In the genomic region with DNA sequence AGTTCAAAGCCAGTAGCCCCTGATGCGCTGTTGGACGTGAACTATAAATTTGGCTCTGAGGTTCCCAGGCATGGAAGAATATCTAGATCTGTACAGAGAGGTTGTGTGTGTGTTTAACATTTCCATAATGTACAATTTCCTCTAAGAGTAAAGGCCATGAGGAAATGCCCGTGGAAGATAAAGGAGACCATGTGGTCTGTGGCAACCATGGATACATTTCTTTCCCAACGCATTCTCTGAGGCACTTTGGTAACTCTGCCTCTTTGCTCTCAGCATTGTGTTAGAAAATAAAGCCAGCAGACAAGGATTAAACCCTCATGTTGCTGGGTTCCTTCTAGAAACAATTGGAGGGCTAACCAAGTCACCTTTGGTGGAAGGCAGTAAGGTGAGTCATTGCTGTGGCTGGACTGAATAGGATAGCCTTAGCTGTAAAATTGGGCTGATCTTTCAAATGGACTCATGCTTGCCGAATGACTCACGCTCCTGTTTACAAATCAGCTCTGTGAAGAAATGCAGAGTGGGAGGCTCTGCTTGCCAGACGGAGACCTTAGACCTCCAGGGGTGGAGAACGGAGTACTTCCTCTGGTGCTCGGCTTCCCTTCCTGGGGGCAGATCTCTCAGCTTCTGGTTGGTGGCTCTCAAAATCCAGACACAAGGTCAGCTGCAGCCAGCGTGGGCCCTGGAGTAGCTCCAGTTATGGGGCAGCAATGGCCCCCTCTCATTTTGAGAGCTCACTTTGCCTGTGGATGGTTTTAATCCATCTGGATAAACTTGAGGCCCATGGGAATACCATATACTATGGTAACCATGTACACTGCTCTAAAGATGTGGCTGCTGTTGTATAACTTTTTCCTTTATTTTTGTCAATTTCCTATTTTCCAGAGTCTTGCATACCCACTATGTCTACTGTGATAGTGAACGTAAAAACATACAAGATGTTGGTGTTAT, we compare ENCODE assay signal across 8 cellular contexts.
DNase-seq lines count a peak whose midpoint lies in the region; ATAC-seq, FAIRE-seq and TF ChIP-seq lines count a peak whose summit lies in the region.
"Had no signal": no experiment of that assay in that cellular context is flagged by ENCODE, and none has a peak within 500 bp of the region (broad histone marks: within the 10 kb centered on the region; RNA-seq: fewer than 3 reads in every experiment).

No MANE protein-coding gene starts in this region.

- peaks cover 15% of the 10 kb centered on the region for H3K4me1 ChIP-seq in IMR-90 (ENCODE audit: control insufficient read depth, insufficient read depth, low read length)
- H3K4me1 ChIP-seq in kidney (ENCODE audit: control insufficient read depth in 1 of 2, insufficient read depth in 1 of 2, low read depth in 1 of 2, low read length in 2 of 2): peaks cover 3 to 8% of the 10 kb centered on the region in 2 donors

- DNase-seq in IMR-90 (peak; percentile 100), astrocyte of the spinal cord (ENCODE audit: low read depth, low spot score) (peak; percentile 99), kidney (peak; percentile 74), ureter (ENCODE audit: low spot score) (peak; percentile 63), WERI-Rb-1 (no peak)
- no peak for DNase-seq in stimulated activated CD4-positive, alpha-beta T cell treated with anti-CD3 and anti-CD28 coated beads, Interleukin-2, amount 100 ng/mL, for 24 hours

- no peak for FAIRE-seq in kidney (lab: Jason Lieb, UNC)

- H4K20me1 ChIP-seq in IMR-90 (ENCODE audit: insufficient read depth, low read length): no peaks in the 10 kb centered on the region; the same call in 1 of the 2 replicates

- in situ Hi-C loops in IMR-90 (cut with MboI; ENCODE audit: low sequenced_read_pairs) (no loop called here), astrocyte of the spinal cord (cut with HindIII; ENCODE audit: low sequenced_read_pairs) (no loop called here)

- H3K56ac ChIP-seq in IMR-90 (ENCODE audit: extremely low read depth, insufficient read depth, low read length): peak overlapping the region; percentile 33

- TF ChIP-seq CTCF in IMR-90 (conservative IDR thresholded peaks at IDR 0.05; ENCODE audit: low read depth, low read length): no peak
- no peak for TF ChIP-seq CTCF in astrocyte of the spinal cord (IDR thresholded peaks at IDR 0.05; ENCODE audit: low read depth, low read length)
- no peak for TF ChIP-seq CTCF in kidney (IDR thresholded peaks at IDR 0.05; ENCODE audit: borderline replicate concordance, extremely low read depth, insufficient read depth)
- TF ChIP-seq CTCF in WERI-Rb-1 (IDR thresholded peaks at IDR 0.05; ENCODE audit: low read depth, low read length): no peak

- intact Hi-C loops in IMR-90 (cut with micrococcal nuclease): loop anchor here (2.0 kb wide), 1 partner anchor 15 kb away; no protein-coding TSS in a partner anchor
- intact Hi-C loops in kidney (cut with DNase I): no loop called here

- peak overlapping the region; percentile 79 for H4K91ac ChIP-seq in IMR-90 (ENCODE audit: insufficient read depth, low read depth, low read length)

- no peak overlapping the region for H3K4me3 ChIP-seq in IMR-90 (ENCODE audit: insufficient read depth, low read depth, low read length)
- no peak overlapping the region for H3K4me3 ChIP-seq in astrocyte of the spinal cord (ENCODE audit: low read depth, low read length)
- no peak overlapping the region for H3K4me3 ChIP-seq in kidney (ENCODE audit: low read length in 2 of 2)
- no peak overlapping the region for H3K4me3 ChIP-seq in WERI-Rb-1 (ENCODE audit: low read depth, low read length)
- H3K4me3 ChIP-seq: SK-N-MC had no signal

- peak overlapping the region; percentile 53 for H3K4ac ChIP-seq in IMR-90 (ENCODE audit: low read depth, low read length)

- peaks cover 27% of the 10 kb centered on the region for H3K9me1 ChIP-seq in IMR-90 (ENCODE audit: insufficient read depth, low read length)

- peaks cover 40 to 58% of the 10 kb centered on the region in 2 experiments for H3K79me1 ChIP-seq in IMR-90 (ENCODE audit: low read depth in 1 of 2, low read length in 2 of 2)

- H4K5ac ChIP-seq in IMR-90 (ENCODE audit: low read depth, low read length): peak overlapping the region; percentile 63; the same call in 1 of the 2 replicates

- H3K4me2 ChIP-seq in IMR-90 (ENCODE audit: low read depth, low read length): peak overlapping the region; percentile 36

- POLR2A ChIA-PET in IMR-90 (lab: Charles Lee; ENCODE audit: unreplicated experiment): no interaction called here

- H2BK15ac ChIP-seq in IMR-90 (ENCODE audit: low read depth, low read length): peak overlapping the region; percentile 49

- ATAC-seq in IMR-90 (ENCODE audit: low read depth): peak; percentile 94
- ATAC-seq in HG02588 (IDR thresholded peaks at IDR 0.05; ENCODE audit: unreplicated experiment): no peak

- peak overlapping the region; percentile 35 for H3K14ac ChIP-seq in IMR-90 (replicated peaks; ENCODE audit: low read depth, low read length)

- H3K9ac ChIP-seq in IMR-90 (ENCODE audit: low read depth, low read length) (no peak overlapping the region), kidney (ENCODE audit: low read length in 2 of 2) (no peak overlapping the region)

- TF ChIP-seq RAD21 in IMR-90 (IDR thresholded peaks at IDR 0.05; ENCODE audit: low read length): no peak

- peaks cover 4% of the 10 kb centered on the region for H3K36me3 ChIP-seq in IMR-90 (ENCODE audit: control insufficient read depth, insufficient read depth, low read length)
- no peaks in the 10 kb centered on the region for H3K36me3 ChIP-seq in kidney (ENCODE audit: control insufficient read depth in 1 of 2, insufficient read depth in 2 of 2, low read length in 2 of 2)
- no peaks in the 10 kb centered on the region for H3K36me3 ChIP-seq in WERI-Rb-1

- peak overlapping the region; percentile 92 for H2BK5ac ChIP-seq in IMR-90 (ENCODE audit: low read depth, low read length, poor library complexity, severe bottlenecking)

- H3K27me3 ChIP-seq in IMR-90 (ENCODE audit: control insufficient read depth, insufficient read depth, low read length) (no peaks in the 10 kb centered on the region), WERI-Rb-1 (ENCODE audit: insufficient read depth, low read depth, severe bottlenecking) (no peaks in the 10 kb centered on the region)

- peak overlapping the region; percentile 55; the same call in 1 of the 2 replicates for H3K23ac ChIP-seq in IMR-90 (ENCODE audit: low read depth, low read length)

- dilution Hi-C loops in IMR-90 (cut with HindIII; ENCODE audit: low sequenced_read_pairs, unreplicated experiment): no loop called here

- H3K27ac ChIP-seq in IMR-90 (ENCODE audit: insufficient read depth, low read length): peak overlapping the region; percentile 80
- H3K27ac ChIP-seq in kidney (ENCODE audit: low read depth in 2 of 2, low read length in 2 of 2): peak overlapping the region in 1 of 2 donors; percentile 68
- H3K27ac ChIP-seq in WERI-Rb-1: no peak overlapping the region
- H3K27ac ChIP-seq: SK-N-MC had no signal

- H4K8ac ChIP-seq in IMR-90 (ENCODE audit: low read depth in 2 of 2, low read length in 2 of 2): peak overlapping the region; percentile 29 to 74; a peak in 3 of 4 replicates

- H2AFZ ChIP-seq in IMR-90 (replicated peaks; ENCODE audit: low read length, poor library complexity): peak overlapping the region; percentile 38

- 0 out of 2 replicates have a peak, but pooled peaks have one; percentile 20 for TF ChIP-seq POLR2A in IMR-90 (IDR thresholded peaks at IDR 0.05; ENCODE audit: low read depth, low read length)

- CTCF ChIA-PET in IMR-90 (lab: Yijun Ruan, JAX): no interaction called here

- H3K18ac ChIP-seq in IMR-90 (ENCODE audit: low read depth, low read length): peak overlapping the region; percentile 61

- no peaks in the 10 kb centered on the region for H3K9me3 ChIP-seq in IMR-90 (ENCODE audit: control insufficient read depth, insufficient read depth, low read length)
- H3K9me3 ChIP-seq in kidney (ENCODE audit: control insufficient read depth in 1 of 2, low read length in 2 of 2): no peaks in the 10 kb centered on the region
- no peaks in the 10 kb centered on the region for H3K9me3 ChIP-seq in WERI-Rb-1 (ENCODE audit: severe bottlenecking)

- peak overlapping the region; percentile 29 for H2AK9ac ChIP-seq in IMR-90 (replicated peaks; ENCODE audit: low read depth, low read length, poor library complexity)

- H2AK5ac ChIP-seq in IMR-90 (ENCODE audit: low read depth, low read length): peak overlapping the region; percentile 46

- 0% methylated on average over 4 of the region's 11 CpGs; no CpG with 5 or more reads in 1 of the 2 experiments for WGBS in IMR-90 (ENCODE audit: extremely low coverage in 2 of 2, insufficient read length in 1 of 2), 2 experiments

- BruUV-seq in IMR-90 (replicated peaks; lab: Mats Ljungman, UMichigan): no TSS peak

- peak overlapping the region; percentile 87 for H2BK20ac ChIP-seq in IMR-90 (ENCODE audit: low read depth, low read length)

- H2BK120ac ChIP-seq in IMR-90 (ENCODE audit: low read depth, low read length): peak overlapping the region; percentile 91

TF ChIP-seq in IMR-90, 13 proteins besides CTCF, POLR2A, EP300 and RAD21 (continues in another document):
- TF ChIP-seq MAZ (IDR thresholded peaks at IDR 0.05; ENCODE audit: borderline replicate concordance, low read depth, low read length): peak; percentile 61
- TF ChIP-seq NFE2L2 (IDR thresholded peaks at IDR 0.05; ENCODE audit: low read depth, low read length): 0 out of 2 replicates have a peak, but pooled peaks have one; percentile 29
- TF ChIP-seq, protein P1, sequence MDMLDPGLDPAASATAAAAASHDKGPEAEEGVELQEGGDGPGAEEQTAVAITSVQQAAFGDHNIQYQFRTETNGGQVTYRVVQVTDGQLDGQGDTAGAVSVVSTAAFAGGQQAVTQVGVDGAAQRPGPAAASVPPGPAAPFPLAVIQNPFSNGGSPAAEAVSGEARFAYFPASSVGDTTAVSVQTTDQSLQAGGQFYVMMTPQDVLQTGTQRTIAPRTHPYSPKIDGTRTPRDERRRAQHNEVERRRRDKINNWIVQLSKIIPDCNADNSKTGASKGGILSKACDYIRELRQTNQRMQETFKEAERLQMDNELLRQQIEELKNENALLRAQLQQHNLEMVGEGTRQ (IDR thresholded peaks at IDR 0.05; ENCODE audit: low read depth, low read length): peak; percentile 57
- TF ChIP-seq, protein P2, sequence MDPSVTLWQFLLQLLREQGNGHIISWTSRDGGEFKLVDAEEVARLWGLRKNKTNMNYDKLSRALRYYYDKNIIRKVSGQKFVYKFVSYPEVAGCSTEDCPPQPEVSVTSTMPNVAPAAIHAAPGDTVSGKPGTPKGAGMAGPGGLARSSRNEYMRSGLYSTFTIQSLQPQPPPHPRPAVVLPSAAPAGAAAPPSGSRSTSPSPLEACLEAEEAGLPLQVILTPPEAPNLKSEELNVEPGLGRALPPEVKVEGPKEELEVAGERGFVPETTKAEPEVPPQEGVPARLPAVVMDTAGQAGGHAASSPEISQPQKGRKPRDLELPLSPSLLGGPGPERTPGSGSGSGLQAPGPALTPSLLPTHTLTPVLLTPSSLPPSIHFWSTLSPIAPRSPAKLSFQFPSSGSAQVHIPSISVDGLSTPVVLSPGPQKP (IDR thresholded peaks at IDR 0.05; ENCODE audit: borderline replicate concordance, low read depth, low read length): no peak
- peak; percentile 62; the same call in 1 of the 2 replicates for TF ChIP-seq MXI1 (IDR thresholded peaks at IDR 0.05; ENCODE audit: borderline replicate concordance, low read depth, low read length)
- peak; percentile 99 for TF ChIP-seq FOS (IDR thresholded peaks at IDR 0.05; ENCODE audit: low read depth, low read length)
- TF ChIP-seq RFX5 (IDR thresholded peaks at IDR 0.05; ENCODE audit: low read depth, low read length): peak; percentile 2; the same call in 1 of the 2 replicates

Comparison
In these comparisons a context has a peak if more than half of its experiments do, and no peak if none do; other contexts are left out.
1. DNase-seq: peak in IMR-90 (single experiment), astrocyte of the spinal cord (single experiment), kidney (single experiment) and ureter (single experiment); none in WERI-Rb-1 (single experiment) and stimulated activated CD4-positive, alpha-beta T cell treated with anti-CD3 and anti-CD28 coated beads, Interleukin-2, amount 100 ng/mL, for 24 hours (0 of 2).